Comparison of ENCODE assay signal across 29 cellular contexts in the genomic region with DNA sequence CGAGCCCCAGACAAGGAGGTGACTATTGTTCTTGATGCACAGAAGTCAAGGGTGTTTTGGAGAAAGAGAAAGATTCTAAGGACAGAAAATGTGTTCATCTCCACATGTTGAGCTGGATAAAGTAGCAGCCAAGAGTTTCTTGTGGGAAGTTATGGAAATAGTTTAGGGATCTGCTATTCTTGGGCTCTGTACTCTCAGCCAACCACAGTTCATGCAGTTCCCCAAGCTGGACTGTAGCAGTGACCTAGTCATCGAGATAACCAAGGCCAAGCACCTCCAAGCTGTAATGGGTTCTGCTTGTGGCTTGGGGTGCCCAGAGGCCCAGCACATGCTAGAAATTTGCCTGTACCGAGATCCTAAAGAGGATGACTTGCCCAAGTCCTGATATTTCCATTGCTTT.
"Had no signal": no experiment of that assay in that cellular context is flagged by ENCODE, and none has a peak within 500 bp of the region (broad histone marks: within the 10 kb centered on the region; RNA-seq: fewer than 3 reads in every experiment).

No MANE protein-coding gene starts in this region.

- ATAC-seq: activated CD8-positive, alpha-beta memory T cell treated with anti-CD3 and anti-CD28 coated beads, Interleukin-2, amount 10 ng/mL, durations not matched to agents 7 days and 5 days; activated naive CD4-positive, alpha-beta T cell treated with anti-CD3 and anti-CD28 coated beads, Interleukin-2, amount 50 U/mL, for 72 hours; activated naive CD8-positive, alpha-beta T cell treated with anti-CD3 and anti-CD28 coated beads, Interleukin-2, amount 50 U/mL, for 24 hours; activated T-cell treated with anti-CD3 and anti-CD28 coated beads, Interleukin-2, amount 50 U/mL, for 4 hours; T-helper 17 cell; WTC11 had no signal

- H3K27me3 ChIP-seq: brain microvascular endothelial cell, MG63, Peyer's patch had no signal

- H3K27ac ChIP-seq: brain microvascular endothelial cell, Peyer's patch, RWPE1 had no signal

- H3K9me3 ChIP-seq: MG63, Peyer's patch had no signal

- H3K4me1 Mint-ChIP-seq: activated CD4-positive, alpha-beta T cell treated with anti-CD3 and anti-CD28 coated beads, Interleukin-2, amount 10 ng/mL, durations not matched to agents 24 days and 14 days; activated CD8-positive, alpha-beta memory T cell treated with anti-CD3 and anti-CD28 coated beads, Interleukin-2, amount 10 ng/mL, durations not matched to agents 7 days and 5 days; T-helper 17 cell had no signal

- H3K4me3 Mint-ChIP-seq: activated CD4-positive, alpha-beta T cell treated with anti-CD3 and anti-CD28 coated beads, Interleukin-2, amount 10 ng/mL, durations not matched to agents 24 days and 14 days; activated CD8-positive, alpha-beta memory T cell treated with anti-CD3 and anti-CD28 coated beads, Interleukin-2, amount 10 ng/mL, durations not matched to agents 7 days and 5 days; activated naive CD8-positive, alpha-beta T cell treated with anti-CD3 and anti-CD28 coated beads, Interleukin-2, amount 50 U/mL, for 24 hours; activated T-cell treated with anti-CD3 and anti-CD28 coated beads, Interleukin-2, amount 50 U/mL, for 4 hours; T-helper 17 cell; WTC11 had no signal

- DNase-seq: activated CD4-positive, alpha-beta T cell treated with anti-CD3 and anti-CD28 coated beads, Interleukin-2, amount 10 ng/mL, durations not matched to agents 24 days and 14 days; activated CD4-positive, alpha-beta T cell treated with anti-CD3 and anti-CD28 coated beads, Interleukin-2, amount 50 U/mL, for 48 hours; activated CD4-positive, CD25-positive, alpha-beta regulatory T cell treated with anti-CD3 and anti-CD28 coated beads, Interleukin-2, amount 50 U/mL, for 72 hours; activated CD8-positive, alpha-beta memory T cell treated with anti-CD3 and anti-CD28 coated beads, Interleukin-2, amount 10 ng/mL, durations not matched to agents 7 days and 5 days; activated effector memory CD4-positive, alpha-beta T cell treated with anti-CD3 and anti-CD28 coated beads, Interleukin-2, amount 50 U/mL, for 16 hours; activated naive CD4-positive, alpha-beta T cell treated with Interleukin-2 at 50 U/mL for 16 hours; activated naive CD8-positive, alpha-beta T cell treated with anti-CD3 and anti-CD28 coated beads, Interleukin-2, amount 50 U/mL, for 24 hours; activated T-cell treated with anti-CD3 and anti-CD28 coated beads, Interleukin-2, amount 50 U/mL, for 4 hours; amygdala; brain microvascular endothelial cell; caudate nucleus; MG63; MV-4-11; NCI-H1092 treated with DMSO at 0.1 percent for 48 hours; NCI-H1417 treated with DMSO at 0.1 percent for 48 hours; NCI-H1694 treated with DMSO at 0.1 percent for 48 hours; NCI-H2029 treated with DMSO at 0.1 percent for 48 hours; NCI-H345; NCI-H510A; NCI-H526 treated with DMSO at 0.1 percent for 48 hours; NCI-H82; NK-92 treated with Interleukin-12 subunit alpha and Interleukin-12 subunit beta, amount 100 ng/mL, for 24 hours; Peyer's patch; SHP77 treated with DMSO at 0.1 percent for 48 hours; T-helper 17 cell; T-helper 9 cell had no signal

- H3K4me3 ChIP-seq: MG63, Peyer's patch had no signal

- H3K36me3 ChIP-seq: Peyer's patch had no signal

- H3K9me3 Mint-ChIP-seq: activated CD4-positive, alpha-beta T cell treated with anti-CD3 and anti-CD28 coated beads, Interleukin-2, amount 10 ng/mL, durations not matched to agents 24 days and 14 days; activated naive CD4-positive, alpha-beta T cell treated with anti-CD3 and anti-CD28 coated beads, Interleukin-2, amount 50 U/mL, for 72 hours; activated naive CD8-positive, alpha-beta T cell treated with anti-CD3 and anti-CD28 coated beads, Interleukin-2, amount 50 U/mL, for 24 hours; activated T-cell treated with anti-CD3 and anti-CD28 coated beads, Interleukin-2, amount 50 U/mL, for 4 hours; WTC11 had no signal

- H3K4me1 ChIP-seq: Peyer's patch had no signal

- H3K36me3 Mint-ChIP-seq: activated CD8-positive, alpha-beta memory T cell treated with anti-CD3 and anti-CD28 coated beads, Interleukin-2, amount 10 ng/mL, durations not matched to agents 7 days and 5 days; activated naive CD4-positive, alpha-beta T cell treated with anti-CD3 and anti-CD28 coated beads, Interleukin-2, amount 50 U/mL, for 72 hours; WTC11 had no signal

- H3K27ac Mint-ChIP-seq: activated CD4-positive, alpha-beta T cell treated with anti-CD3 and anti-CD28 coated beads, Interleukin-2, amount 10 ng/mL, durations not matched to agents 24 days and 14 days; activated CD8-positive, alpha-beta memory T cell treated with anti-CD3 and anti-CD28 coated beads, Interleukin-2, amount 10 ng/mL, durations not matched to agents 7 days and 5 days; activated naive CD4-positive, alpha-beta T cell treated with anti-CD3 and anti-CD28 coated beads, Interleukin-2, amount 50 U/mL, for 72 hours; activated naive CD8-positive, alpha-beta T cell treated with anti-CD3 and anti-CD28 coated beads, Interleukin-2, amount 50 U/mL, for 24 hours; T-helper 17 cell; WTC11 had no signal
